1 cellular context compared by ENCODE assay signal in genomic region chr17:13510062-13510461, GRCh38.
TF ChIP-seq lines count a peak whose summit lies in the region.

No MANE protein-coding gene starts in this region.

TF ChIP-seq in WTC11, 78 proteins besides CTCF, POLR2A, EP300 and RAD21 (continued from another document):
- no peak for TF ChIP-seq ELF4 (CRISPR knock-in tag; IDR thresholded peaks at IDR 0.05; ENCODE audit: low read depth)
- no peak for TF ChIP-seq CREB1 (CRISPR knock-in tag; IDR thresholded peaks at IDR 0.05)
- TF ChIP-seq SP1 (CRISPR knock-in tag; conservative IDR thresholded peaks at IDR 0.05): no peak
